ENCODE assay signal across 20 cellular contexts in genomic region chr7:20320322-20320721, GRCh38.
"Had no signal": no experiment of that assay in that cellular context is flagged by ENCODE, and none has a peak within 500 bp of the region (broad histone marks: within the 10 kb centered on the region; RNA-seq: fewer than 3 reads in every experiment).

No MANE protein-coding gene starts in this region.

- DNase-seq: Karpas-422, KG1, MG63, NCI-H1092, NCI-H1436 treated with DMSO at 0.1 percent for 48 hours, NCI-H1694, NCI-H1930, NCI-H2081, NCI-H2107, NCI-H2227 treated with DMSO at 0.1 percent for 48 hours, NCI-H446, NCI-H510A, NCI-H524 treated with DMSO at 0.1 percent for 48 hours, NCI-H69, NCI-H774, Right ventricle myocardium superior, RPMI8226, SIG-M5, SK-N-SH had no signal

- H3K4me2 ChIP-seq: SK-N-SH had no signal

- H3K27me3 ChIP-seq: MG63 had no signal

- H3K9me3 ChIP-seq: MG63, SK-N-SH had no signal

- H3K9ac ChIP-seq: SK-N-SH had no signal

- H3K4me3 ChIP-seq: MG63 had no signal

- H3K27ac ChIP-seq: HL-60 had no signal

- H3K36me3 ChIP-seq: MG63 had no signal
